ENCODE assay signal across 8 cellular contexts in the genomic region with DNA sequence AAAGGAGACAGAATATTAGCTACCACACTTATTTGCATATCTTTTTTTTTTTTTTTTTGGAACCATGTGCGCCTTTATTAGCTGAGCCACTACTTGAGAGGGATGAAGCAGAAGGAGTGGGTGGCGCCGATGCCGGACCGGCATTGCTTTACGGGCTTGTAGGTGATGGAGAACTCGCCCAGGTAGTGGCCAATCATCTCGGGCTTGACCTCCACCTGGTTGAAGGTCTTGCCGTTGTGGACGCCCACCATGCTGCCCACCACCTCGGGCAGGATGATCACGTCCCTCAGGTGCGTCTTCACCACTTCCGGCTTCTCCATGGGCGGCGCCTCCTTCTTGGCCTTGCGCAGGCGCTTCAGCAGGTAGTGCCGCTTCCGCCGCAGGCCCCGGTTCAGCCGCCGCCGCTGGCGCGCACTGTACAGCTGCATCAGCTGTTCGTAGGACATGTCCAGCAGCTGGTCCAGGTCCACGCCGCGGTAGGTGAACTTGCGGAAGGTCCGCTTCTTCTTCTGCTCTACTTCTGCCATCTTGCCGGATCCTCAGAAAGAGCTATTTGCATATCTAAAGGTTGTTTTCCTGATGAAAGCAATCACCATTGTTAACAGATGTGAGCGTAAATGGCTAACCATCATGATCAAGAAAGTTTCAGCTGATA. TPM values are rescaled to one million over a fixed set of nuclear protein-coding genes. Genes with fewer than 3 reads are reported as not detected.
DNase-seq lines count a peak whose midpoint lies in the region; FAIRE-seq and TF ChIP-seq lines count a peak whose summit lies in the region.
"Not testable (repeated sequence)": the region's sequence is repeated elsewhere in the genome, so short reads cannot be mapped to it uniquely, and the experiment has no call there.

No MANE protein-coding gene starts in this region.

- H3K4me3 ChIP-seq in HFF-Myc (replicated peaks; ENCODE audit: low read depth, low read length) = peak overlapping the region; percentile 14; the same call in 1 of the 2 replicates
- not testable (repeated sequence) for H3K4me3 ChIP-seq in endothelial cell of umbilical vein (replicated peaks in 1 of 3; ENCODE audit: insufficient read depth in 1 of 3, low read depth in 1 of 3, low read length in 3 of 3)

- H3K4me3 Mint-ChIP-seq in T-helper 1 cell treated with Interleukin-12 subunit alpha and Interleukin-12 subunit beta and Interleukin-4 antibody, amounts not matched to agents 30 μg/mL and 1 μg/mL, for 36 hours = peak overlapping the region; percentile 89

- peak overlapping the region; percentile 90 for H3K27ac Mint-ChIP-seq in T-helper 1 cell treated with Interleukin-12 subunit alpha and Interleukin-12 subunit beta and Interleukin-4 antibody, amounts not matched to agents 30 μg/mL and 1 μg/mL, for 36 hours

- not testable (repeated sequence) for H3K9me3 ChIP-seq in endothelial cell of umbilical vein (replicated peaks; ENCODE audit: control insufficient read depth, insufficient read depth, low read length)

- H3K27me3 ChIP-seq in endothelial cell of umbilical vein (ENCODE audit: control insufficient read depth in 2 of 2, insufficient read depth in 2 of 2, low read length in 2 of 2) = peaks cover 7 to 15% of the 10 kb centered on the region in 2 experiments

- H3K4me2 ChIP-seq in endothelial cell of umbilical vein (ENCODE audit: insufficient read depth, low read length) = not testable (repeated sequence)

- not testable (repeated sequence) for H3K36me3 ChIP-seq in endothelial cell of umbilical vein (ENCODE audit: control insufficient read depth in 2 of 2, extremely low read depth in 1 of 2, insufficient read depth in 2 of 2, low read length in 2 of 2)

- H3K4me1 ChIP-seq in endothelial cell of umbilical vein (ENCODE audit: control insufficient read depth, extremely low read depth, insufficient read depth, low read length) = not testable (repeated sequence)

- H3K9me3 Mint-ChIP-seq in T-helper 1 cell treated with Interleukin-12 subunit alpha and Interleukin-12 subunit beta and Interleukin-4 antibody, amounts not matched to agents 30 μg/mL and 1 μg/mL, for 36 hours = not testable (repeated sequence)

- CTCF ChIA-PET in endothelial cell of umbilical vein (lab: Charles Lee) = not testable (repeated sequence)

- not testable (repeated sequence) for H3K79me2 ChIP-seq in endothelial cell of umbilical vein (ENCODE audit: control insufficient read depth, insufficient read depth, low read length)

- peak overlapping the region; percentile 44 for H2AFZ ChIP-seq in endothelial cell of umbilical vein (ENCODE audit: low read depth, low read length)

- not testable (repeated sequence) for H3K27ac ChIP-seq in endothelial cell of umbilical vein (ENCODE audit: insufficient read depth, low read depth, low read length)

- dilution Hi-C loops in endothelial cell of umbilical vein (cut with MboI; ENCODE audit: extremely low pct_ligation_motif_present, low sequenced_read_pairs) = not testable (repeated sequence)

- H3K27me3 Mint-ChIP-seq in T-helper 1 cell treated with Interleukin-12 subunit alpha and Interleukin-12 subunit beta and Interleukin-4 antibody, amounts not matched to agents 30 μg/mL and 1 μg/mL, for 36 hours (ENCODE audit: low read depth) = peaks cover 22% of the 10 kb centered on the region

- not testable (repeated sequence) for TF ChIP-seq CTCF in HFF-Myc (IDR thresholded peaks at IDR 0.05; ENCODE audit: low read depth, low read length, missing control alignments); endothelial cell of umbilical vein (IDR thresholded peaks at IDR 0.05; ENCODE audit: extremely low read depth in 1 of 2, insufficient read depth in 1 of 2, low read depth in 1 of 2, low read length in 2 of 2)

- FAIRE-seq in endothelial cell of umbilical vein (lab: Jason Lieb, UNC) = not testable (repeated sequence)

- not testable (repeated sequence) for H3K9ac ChIP-seq in endothelial cell of umbilical vein (replicated peaks; ENCODE audit: extremely low read depth, insufficient read depth, low read length)

- POLR2A ChIA-PET in endothelial cell of umbilical vein (lab: Charles Lee) = not testable (repeated sequence)

- H3K4me1 Mint-ChIP-seq in T-helper 1 cell treated with Interleukin-12 subunit alpha and Interleukin-12 subunit beta and Interleukin-4 antibody, amounts not matched to agents 30 μg/mL and 1 μg/mL, for 36 hours (ENCODE audit: low read depth) = not testable (repeated sequence)

- H3K9me1 ChIP-seq in endothelial cell of umbilical vein (replicated peaks; ENCODE audit: control insufficient read depth, extremely low read depth, insufficient read depth, low read length) = not testable (repeated sequence)

- TF ChIP-seq POLR2A in endothelial cell of umbilical vein (IDR thresholded peaks at IDR 0.05; ENCODE audit: low read depth, low read length) = not testable (repeated sequence)

- not testable (repeated sequence) for H3K36me3 Mint-ChIP-seq in T-helper 1 cell treated with Interleukin-12 subunit alpha and Interleukin-12 subunit beta and Interleukin-4 antibody, amounts not matched to agents 30 μg/mL and 1 μg/mL, for 36 hours (ENCODE audit: low read depth)

- peak; percentile 83 for DNase-seq in COLO668 (lab: John Stamatoyannopoulos, UW; ENCODE audit: unreplicated experiment)
- not testable (repeated sequence) for DNase-seq in HFF-Myc (ENCODE audit: extremely low read depth, low read depth); endothelial cell of umbilical vein (ENCODE audit: low read depth, low spot score)
- DNase-seq in NCI-H2029 (lab: John Stamatoyannopoulos, UW) = peak; percentile 30
- peak; percentile 28 for DNase-seq in activated T-helper 9 cell treated with anti-CD3 and anti-CD28 coated beads, Interleukin-2, amount 50 U/mL, for 16 hours (ENCODE audit: low read depth)
- peak; percentile 49 for DNase-seq in mucosa of gallbladder (ENCODE audit: low spot score)
- peak; percentile 21 to 34 (median 23) for DNase-seq in stimulated activated CD4-positive, alpha-beta T cell treated with anti-CD3 and anti-CD28 coated beads, TNF-alpha, amount 100 ng/mL, for 4 hours (ENCODE audit: low read depth in 3 of 3)

- intact Hi-C loops in endothelial cell of umbilical vein (cut with micrococcal nuclease) = not testable (repeated sequence)

- BruUV-seq in endothelial cell of umbilical vein (replicated peaks; lab: Mats Ljungman, UMichigan) = not testable (repeated sequence)

- H4K20me1 ChIP-seq in endothelial cell of umbilical vein (replicated peaks; ENCODE audit: control insufficient read depth, extremely low read depth, insufficient read depth, low read length) = not testable (repeated sequence)

RNA-seq across cellular contexts. Expression of a gene that starts 16.5 kb away (rescaled TPM):
- 34.2 and 42.7 TPM in 2 replicates for total RNA-seq in endothelial cell of umbilical vein
- 15.7 and 22.2 TPM in 2 replicates for polyA plus RNA-seq in endothelial cell of umbilical vein
- 23.1 and 24.0 TPM in 2 replicates for polyA plus RNA-seq in endothelial cell of umbilical vein (2011; cell fraction: cytosol; rRNA removed)
- 8.5 and 9.3 TPM in 2 replicates for polyA plus RNA-seq in endothelial cell of umbilical vein (2011; cell fraction: nucleus; rRNA removed)
- polyA plus RNA-seq in endothelial cell of umbilical vein (2012) = 39.8 and 49.0 TPM in 2 replicates
- polyA minus RNA-seq in endothelial cell of umbilical vein = 7.2 and 7.9 TPM in 2 replicates
- 33.0 TPM for polyA minus RNA-seq in endothelial cell of umbilical vein (2011; cell fraction: cytosol; rRNA and poly(A)+ RNA removed)
- 3.3 and 5.6 TPM in 2 replicates for polyA minus RNA-seq in endothelial cell of umbilical vein (2011; cell fraction: nucleus; rRNA and poly(A)+ RNA removed)
- total RNA-seq in mucosa of gallbladder = 34.4 TPM
